8 cellular contexts compared by ENCODE assay signal in genomic region chr1:244273845-244274619, GRCh38.
DNase-seq lines count a peak whose midpoint lies in the region; ATAC-seq and TF ChIP-seq lines count a peak whose summit lies in the region.

No MANE protein-coding gene starts in this region.

- no peak for TF ChIP-seq POLR2A in testis (IDR thresholded peaks at IDR 0.05)

- H3K4me1 ChIP-seq in HUES6 (ENCODE audit: control insufficient read depth, insufficient read depth, low read length) (peaks cover 6% of the 10 kb centered on the region; the same call in 1 of the 2 replicates), testis (peaks cover 5% of the 10 kb centered on the region)

- H3K4me3 ChIP-seq in HUES6 (ENCODE audit: low read depth, low read length) (no peak overlapping the region), testis (no peak overlapping the region)

- no peaks in the 10 kb centered on the region; the same call in 1 of the 2 replicates for H3K27me3 ChIP-seq in HUES6 (ENCODE audit: control insufficient read depth, insufficient read depth, low read length)
- H3K27me3 ChIP-seq in testis, result no peaks in the 10 kb centered on the region

- H3K27ac ChIP-seq in HUES6 (ENCODE audit: low read depth, low read length) (no peak overlapping the region), testis (peak overlapping the region in 1 of 2 donors; percentile 37)

- peaks cover 3% of the 10 kb centered on the region; the same call in 1 of the 2 replicates for H3K9me3 ChIP-seq in HUES6 (ENCODE audit: control insufficient read depth, insufficient read depth, low read depth, low read length)
- no peaks in the 10 kb centered on the region for H3K9me3 ChIP-seq in testis

- no peaks in the 10 kb centered on the region for H3K36me3 ChIP-seq in HUES6 (ENCODE audit: control insufficient read depth, insufficient read depth, low read length)
- H3K36me3 ChIP-seq in testis (ENCODE audit: low read depth, missing control alignments), result no peaks in the 10 kb centered on the region

- peak overlapping the region; percentile 8 for H3K9ac ChIP-seq in HUES6 (ENCODE audit: low read length)

- intact Hi-C loops in testis (cut with DNase I; ENCODE audit: low total_unique reads), result loop anchor here (10.0 kb wide), 1 partner anchor 929 kb away; no protein-coding TSS in a partner anchor

- WGBS in testis, 2 donors, result 62% methylated on average over 13 of the region's 13 CpGs

- TF ChIP-seq CTCF in testis (IDR thresholded peaks at IDR 0.05), result no peak

- ATAC-seq in HG03097 (IDR thresholded peaks at IDR 0.05; ENCODE audit: low FRiP score, unreplicated experiment), result no peak

- DNase-seq in AG08396 (ENCODE audit: low spot score) (peak; percentile 90), amygdala (lab: John Stamatoyannopoulos, UW) (peak in 29 of 56 donors; percentile 5 to 61 (median 15)), inferior parietal cortex (ENCODE audit: extremely low spot score) (peak; percentile 71), testis (peak; percentile 51), OCI-M2 (lab: John Stamatoyannopoulos, UW; ENCODE audit: unreplicated experiment) (no peak), NCI-H1436 treated with DMSO at 0.1 percent for 48 hours (lab: John Stamatoyannopoulos, UW) (no peak)

Comparison
In these comparisons a context has a peak if more than half of its experiments do, and no peak if none do; other contexts are left out.
1. DNase-seq: peak in AG08396 (single experiment), amygdala (29 of 56), inferior parietal cortex (single experiment) and testis (single experiment); none in OCI-M2 (single experiment) and NCI-H1436 treated with DMSO at 0.1 percent for 48 hours (single experiment).